20 cellular contexts compared by ENCODE assay signal in the genomic region with DNA sequence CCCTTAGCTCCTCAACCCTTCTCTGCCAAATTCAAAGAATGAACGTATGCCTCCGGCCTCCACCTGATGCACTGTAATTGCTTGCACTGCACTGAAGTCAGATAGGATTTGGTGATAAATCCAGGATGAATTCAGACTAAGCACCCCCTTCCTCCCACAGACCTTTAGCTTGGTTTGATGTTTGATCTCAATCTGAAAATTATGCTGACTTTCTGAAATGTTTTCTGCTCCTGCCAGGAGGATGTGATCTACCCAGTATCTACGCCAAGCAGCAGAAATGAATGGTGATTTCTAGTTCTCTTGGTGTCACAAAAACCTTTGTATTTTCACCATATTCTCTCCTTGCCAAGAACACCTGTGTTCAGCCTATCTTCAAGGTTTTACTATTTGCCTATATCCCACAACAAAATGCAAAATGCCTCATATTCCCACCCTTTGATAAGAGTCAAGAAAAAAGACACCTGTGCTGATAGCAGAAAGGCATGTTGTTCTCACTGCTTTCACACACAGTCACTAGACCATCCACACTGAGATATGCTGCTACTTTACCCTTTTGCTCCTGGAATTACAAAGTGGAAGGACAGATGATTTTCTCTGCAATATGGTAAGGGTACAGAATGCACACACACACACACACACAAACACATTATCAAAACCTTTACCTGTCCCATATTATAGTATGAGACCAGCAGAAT. TPM values are rescaled to one million over a fixed set of nuclear protein-coding genes. Genes with fewer than 3 reads are reported as not detected.
DNase-seq lines count a peak whose midpoint lies in the region; ATAC-seq, FAIRE-seq and TF ChIP-seq lines count a peak whose summit lies in the region.
"Had no signal": no experiment of that assay in that cellular context is flagged by ENCODE, and none has a peak within 500 bp of the region (broad histone marks: within the 10 kb centered on the region; RNA-seq: fewer than 3 reads in every experiment).

No MANE protein-coding gene starts in this region.

- no peak overlapping the region for H3K56ac ChIP-seq in H1 (replicated peaks; ENCODE audit: insufficient read length, low read depth, low read length)

- FAIRE-seq in H1 (lab: Jason Lieb, UNC) = no peak
- FAIRE-seq: keratinocyte had no signal

- no peak overlapping the region for H3K4me2 ChIP-seq in H1 (ENCODE audit: insufficient read depth in 1 of 2, low read depth in 2 of 2, low read length in 2 of 2)

- no peaks in the 10 kb centered on the region for H3K36me3 ChIP-seq in H1 (ENCODE audit: control insufficient read depth in 2 of 4, insufficient read depth in 4 of 4, low read length in 3 of 4)
- H3K36me3 ChIP-seq: esophagus muscularis mucosa, heart left ventricle, thoracic aorta had no signal

- 85% methylated on average over 3 of the region's 3 CpGs; no CpG with 5 or more reads in 1 of the 2 experiments for WGBS in H1 (ENCODE audit: extremely low coverage in 1 of 2, insufficient coverage in 1 of 2, insufficient read length in 1 of 2, insufficient replicate concordance in 2 of 2, low coverage in 1 of 2, low lambda C conversion rate in 2 of 2, missing lambda C conversion rate in 1 of 2), 2 experiments

- no peaks in the 10 kb centered on the region for H3K4me1 ChIP-seq in H1 (replicated peaks in 1 of 4; ENCODE audit: control insufficient read depth in 3 of 4, insufficient read depth in 4 of 4, low read length in 3 of 4)

- no peak for DNase-seq in activated T-cell treated with anti-CD3 and anti-CD28 coated beads, Interleukin-2, amount 50 U/mL, for 4 hours
- DNase-seq in activated T-cell treated with anti-CD3 and anti-CD28 coated beads, Interleukin-2, amount 50 U/mL, for 1 hour = no peak
- DNase-seq in activated CD8-positive, alpha-beta T cell treated with anti-CD3 and anti-CD28 coated beads for 36 hours = no peak
- DNase-seq in H1 (ENCODE audit: low read depth in 1 of 2, low spot score in 2 of 2) (no peak), midbrain (lab: John Stamatoyannopoulos, UW) (no peak), COLO829 (ENCODE audit: low spot score) (no peak)
- DNase-seq in stimulated activated naive CD8-positive, alpha-beta T cell treated with anti-CD3 and anti-CD28 coated beads, Interleukin-15, amount 100 ng/mL, for 72 hours = no peak
- no peak for DNase-seq in stimulated activated CD4-positive, alpha-beta T cell treated with anti-CD3 and anti-CD28 coated beads, Interleukin-2, amount 100 ng/mL, for 48 hours
- DNase-seq: anterior cingulate cortex; cortex of kidney; GDM1; heart left ventricle; KG1; NCI-H1092 treated with DMSO at 0.1 percent for 48 hours; posterior cingulate gyrus; stimulated activated CD4-positive, alpha-beta T cell treated with anti-CD3 and anti-CD28 coated beads, Interleukin-15, amount 100 ng/mL, for 24 hours had no signal

- H3K79me2 ChIP-seq in H1 (ENCODE audit: control insufficient read depth in 1 of 2, insufficient read depth in 2 of 2, low read length in 2 of 2) = no peaks in the 10 kb centered on the region

- no peak overlapping the region for H4K8ac ChIP-seq in H1 (ENCODE audit: extremely low read depth, insufficient read depth, low read length)

- CTCF ChIA-PET in activated CD8-positive, alpha-beta T cell treated with anti-CD3 and anti-CD28 coated beads for 36 hours (lab: Charles Lee) = interaction anchor here (1.0 to 2.4 kb wide), 3 partner anchors 15 to 34 kb away, joined by 3 to 5 read pairs (median 4); a partner anchor contains a TSS
- CTCF ChIA-PET in H1 (lab: Charles Lee; ENCODE audit: partially characterized antibody) = interaction anchor here (1.0 kb wide), 3 partner anchors 11 to 93 kb away, joined by 3 to 4 read pairs (median 3); no protein-coding TSS in a partner anchor

- no peaks in the 10 kb centered on the region for H3K27me3 ChIP-seq in H1 (replicated peaks in 1 of 4; ENCODE audit: control insufficient read depth in 3 of 4, extremely low read depth in 1 of 4, insufficient read depth in 3 of 4, low read length in 3 of 4)
- H3K27me3 ChIP-seq: esophagus muscularis mucosa, heart left ventricle, SJSA1 had no signal

- no peak for TF ChIP-seq CTCF in activated CD8-positive, alpha-beta T cell treated with anti-CD3 and anti-CD28 coated beads for 36 hours (IDR thresholded peaks at IDR 0.05)
- no peak for TF ChIP-seq CTCF in H1 (IDR thresholded peaks at IDR 0.05; ENCODE audit: control extremely low read depth in 1 of 3, insufficient read depth in 1 of 3, low read depth in 1 of 3, low read length in 3 of 3)

- peak overlapping the region; percentile 19 for H3K4me3 Mint-ChIP-seq in activated T-cell treated with anti-CD3 and anti-CD28 coated beads, Interleukin-2, amount 50 U/mL, for 4 hours
- peak overlapping the region; percentile 1 for H3K4me3 Mint-ChIP-seq in activated CD8-positive, alpha-beta T cell treated with anti-CD3 and anti-CD28 coated beads for 36 hours
- H3K4me3 Mint-ChIP-seq in stimulated activated naive CD8-positive, alpha-beta T cell treated with anti-CD3 and anti-CD28 coated beads, Interleukin-15, amount 100 ng/mL, for 72 hours = peak overlapping the region; percentile 16 to 27

- no peak overlapping the region for H2AFZ ChIP-seq in H1 (ENCODE audit: low read length)

- 0 out of 7 replicates have a peak overlapping the region, but pooled peaks of 1 of the 4 experiments have one; percentile 21 for H3K9ac ChIP-seq in H1 (replicated peaks in 1 of 4; ENCODE audit: extremely low read depth in 1 of 4, low read depth in 3 of 4, low read length in 3 of 4)

- no peak overlapping the region for H3K18ac ChIP-seq in H1 (ENCODE audit: extremely low read depth, low read length)

- peaks cover 89% of the 10 kb centered on the region for H3K4me1 Mint-ChIP-seq in activated T-cell treated with anti-CD3 and anti-CD28 coated beads, Interleukin-2, amount 50 U/mL, for 4 hours (ENCODE audit: low read depth)
- H3K4me1 Mint-ChIP-seq in activated CD8-positive, alpha-beta T cell treated with anti-CD3 and anti-CD28 coated beads for 36 hours (ENCODE audit: low read depth) = peaks cover 73% of the 10 kb centered on the region
- H3K4me1 Mint-ChIP-seq in stimulated activated naive CD8-positive, alpha-beta T cell treated with anti-CD3 and anti-CD28 coated beads, Interleukin-15, amount 100 ng/mL, for 72 hours = peaks cover 81% of the 10 kb centered on the region

- H3K79me1 ChIP-seq in H1 (ENCODE audit: low read depth, low read length) = no peaks in the 10 kb centered on the region

- no peaks in the 10 kb centered on the region for H3K9me3 ChIP-seq in H1 (ENCODE audit: insufficient read depth in 2 of 2, low read depth in 1 of 2, low read length in 1 of 2)
- H3K9me3 ChIP-seq: esophagus muscularis mucosa, heart left ventricle, SJSA1, thoracic aorta had no signal

- TF ChIP-seq POLR2A in H1 (IDR thresholded peaks at IDR 0.05; ENCODE audit: control extremely low read depth in 1 of 2, low read depth in 2 of 2, low read length in 2 of 2) = no peak

- H2BK120ac ChIP-seq in H1 (replicated peaks; ENCODE audit: low read depth, low read length) = no peak overlapping the region

- peak overlapping the region; percentile 69 for H3K4ac ChIP-seq in H1 (replicated peaks; ENCODE audit: insufficient read length, low read depth, low read length)

- H4K20me1 ChIP-seq in H1 (replicated peaks in 1 of 2; ENCODE audit: control insufficient read depth in 1 of 2, insufficient read depth in 2 of 2, low read length in 2 of 2) = no peaks in the 10 kb centered on the region

- no peak overlapping the region for H3K4me3 ChIP-seq in H1 (ENCODE audit: extremely low read depth in 1 of 4, insufficient read depth in 2 of 4, low read depth in 3 of 4, low read length in 4 of 4)
- H3K4me3 ChIP-seq: esophagus muscularis mucosa, heart left ventricle, SJSA1, thoracic aorta had no signal

- no peak overlapping the region for H2BK12ac ChIP-seq in H1 (ENCODE audit: low read depth, low read length)

- POLR2A ChIA-PET in activated CD8-positive, alpha-beta T cell treated with anti-CD3 and anti-CD28 coated beads for 36 hours (lab: Charles Lee) = interaction anchor here (1.5 kb wide), 1 partner anchor 26 kb away, joined by 6 read pairs; no protein-coding TSS in a partner anchor
- POLR2A ChIA-PET in H1 (lab: Charles Lee; ENCODE audit: partially characterized antibody) = no interaction called here

- H2BK20ac ChIP-seq in H1 (ENCODE audit: low read length) = no peak overlapping the region

- H4K91ac ChIP-seq in H1 (replicated peaks; ENCODE audit: insufficient read length, low read length) = no peak overlapping the region

- H3K23me2 ChIP-seq in H1 (ENCODE audit: low read depth, low read length) = no peaks in the 10 kb centered on the region; the same call in 1 of the 2 replicates

- H2AK5ac ChIP-seq in H1 (ENCODE audit: low read depth, low read length) = no peak overlapping the region

- no peaks in the 10 kb centered on the region for H3K9me3 Mint-ChIP-seq in activated T-cell treated with anti-CD3 and anti-CD28 coated beads, Interleukin-2, amount 50 U/mL, for 4 hours
- no peaks in the 10 kb centered on the region for H3K9me3 Mint-ChIP-seq in activated CD8-positive, alpha-beta T cell treated with anti-CD3 and anti-CD28 coated beads for 36 hours
- H3K9me3 Mint-ChIP-seq in stimulated activated naive CD8-positive, alpha-beta T cell treated with anti-CD3 and anti-CD28 coated beads, Interleukin-15, amount 100 ng/mL, for 72 hours = no peaks in the 10 kb centered on the region

- H2BK15ac ChIP-seq in H1 (ENCODE audit: low read length) = no peak overlapping the region

- TF ChIP-seq RAD21 in H1 (IDR thresholded peaks at IDR 0.05 in 1 of 2, conservative IDR thresholded peaks at IDR 0.05 in 1 of 2; ENCODE audit: low read depth in 2 of 2, low read length in 2 of 2) = no peak

- H3K27ac ChIP-seq in H1 (ENCODE audit: low read depth, low read length) = no peak overlapping the region
- H3K27ac ChIP-seq: esophagus muscularis mucosa, heart left ventricle, SJSA1, thoracic aorta had no signal

- peak overlapping the region; percentile 80 for H3K27ac Mint-ChIP-seq in activated CD8-positive, alpha-beta T cell treated with anti-CD3 and anti-CD28 coated beads for 36 hours
- peak overlapping the region in 1 of 2 donors; percentile 13 for H3K27ac Mint-ChIP-seq in stimulated activated naive CD8-positive, alpha-beta T cell treated with anti-CD3 and anti-CD28 coated beads, Interleukin-15, amount 100 ng/mL, for 72 hours

- intact Hi-C loops in activated CD8-positive, alpha-beta T cell treated with anti-CD3 and anti-CD28 coated beads for 36 hours (cut with micrococcal nuclease) = no loop called here

- no peak overlapping the region for H2BK5ac ChIP-seq in H1 (ENCODE audit: low read depth, low read length)

- H4K5ac ChIP-seq in H1 (ENCODE audit: insufficient read length, low read depth, low read length) = no peak overlapping the region

- no peak for ATAC-seq in activated T-cell treated with anti-CD3 and anti-CD28 coated beads, Interleukin-2, amount 50 U/mL, for 4 hours
- no peak for ATAC-seq in activated CD8-positive, alpha-beta T cell treated with anti-CD3 and anti-CD28 coated beads for 36 hours
- ATAC-seq in stimulated activated naive CD8-positive, alpha-beta T cell treated with anti-CD3 and anti-CD28 coated beads, Interleukin-15, amount 100 ng/mL, for 72 hours = no peak
- ATAC-seq: heart left ventricle had no signal

- no peaks in the 10 kb centered on the region for H3K27me3 Mint-ChIP-seq in activated T-cell treated with anti-CD3 and anti-CD28 coated beads, Interleukin-2, amount 50 U/mL, for 4 hours (ENCODE audit: low read depth)
- H3K27me3 Mint-ChIP-seq in activated CD8-positive, alpha-beta T cell treated with anti-CD3 and anti-CD28 coated beads for 36 hours = no peaks in the 10 kb centered on the region
- no peaks in the 10 kb centered on the region for H3K27me3 Mint-ChIP-seq in stimulated activated naive CD8-positive, alpha-beta T cell treated with anti-CD3 and anti-CD28 coated beads, Interleukin-15, amount 100 ng/mL, for 72 hours

- TF ChIP-seq EP300 in H1 (IDR thresholded peaks at IDR 0.05; ENCODE audit: borderline replicate concordance in 1 of 2, low read depth in 2 of 2, low read length in 2 of 2) = no peak

- H3K14ac ChIP-seq in H1 (ENCODE audit: insufficient read length) = no peak overlapping the region

- H3K36me3 Mint-ChIP-seq in activated T-cell treated with anti-CD3 and anti-CD28 coated beads, Interleukin-2, amount 50 U/mL, for 4 hours (ENCODE audit: insufficient read depth) = peaks cover 5% of the 10 kb centered on the region
- H3K36me3 Mint-ChIP-seq in activated CD8-positive, alpha-beta T cell treated with anti-CD3 and anti-CD28 coated beads for 36 hours (ENCODE audit: low read depth) = peaks cover 5% of the 10 kb centered on the region

- peak overlapping the region; percentile 73 for H3K23ac ChIP-seq in H1 (ENCODE audit: insufficient read length)

RNA-seq across cellular contexts. Expression of a gene that starts 14.7 kb away (rescaled TPM):
- 10 to 100 TPM; 19.6 to 28.2 (median 20.3) TPM for total RNA-seq in activated T-cell treated with anti-CD3 and anti-CD28 coated beads, Interleukin-2, amount 50 U/mL, for 4 hours
- total RNA-seq in activated CD8-positive, alpha-beta T cell treated with anti-CD3 and anti-CD28 coated beads for 36 hours = 10 to 100 TPM; 11.3 to 12.0 TPM
- total RNA-seq in H1 (2021; fragmentation: NEBNext Ultra II Directional; extraction: Animal tissue kit (Norgen Biotek cat#: 25700)) = 20.0 and 24.5 TPM in 2 replicates
- polyA plus RNA-seq in H1 (2011; rRNA removed) = 14.0 and 14.2 TPM in 2 replicates
- 15.8 TPM for polyA plus RNA-seq in H1 (2011; cell fraction: cytosol; rRNA removed)
- 12.2 TPM for polyA plus RNA-seq in H1 (2011; cell fraction: nucleus; rRNA removed)
- 11.0 to 22.6 TPM (median 16.2 TPM) in 4 replicates for polyA plus RNA-seq in H1 (2012, experiment 1 of 2)
- polyA plus RNA-seq in H1 (2012, experiment 2 of 2) = 5.9 TPM
- 9.1 TPM for polyA plus RNA-seq in H1 (2013, experiment 1 of 2)
- 10.2 TPM for polyA plus RNA-seq in H1 (2013, experiment 2 of 2)
- 55.6 and 57.5 TPM in 2 replicates for polyA minus RNA-seq in H1 (2011; rRNA and poly(A)+ RNA removed)
- 25.6 TPM for polyA minus RNA-seq in H1 (2011; cell fraction: cytosol; rRNA and poly(A)+ RNA removed)
- polyA minus RNA-seq in H1 (2011; cell fraction: nucleus; rRNA and poly(A)+ RNA removed) = 11.8 TPM
